ENCODE assay signal across 10 cellular contexts in genomic region chr11:86459682-86460460, GRCh38.
DNase-seq lines count a peak whose midpoint lies in the region; ATAC-seq and FAIRE-seq lines count a peak whose summit lies in the region.
"Had no signal": no experiment of that assay in that cellular context is flagged by ENCODE, and none has a peak within 500 bp of the region (broad histone marks: within the 10 kb centered on the region; RNA-seq: fewer than 3 reads in every experiment).

No MANE protein-coding gene starts in this region.

- ATAC-seq in HG02642 (IDR thresholded peaks at IDR 0.05; ENCODE audit: poor library complexity, unreplicated experiment) (no peak), GM18868 (IDR thresholded peaks at IDR 0.05; ENCODE audit: unreplicated experiment) (no peak), GM18909 (IDR thresholded peaks at IDR 0.05; ENCODE audit: poor library complexity, unreplicated experiment) (no peak)
- ATAC-seq: GM12878 had no signal

- FAIRE-seq in RCC 7860 (lab: Jason Lieb, UNC) = peak; percentile 83
- FAIRE-seq: GM12878 had no signal

- DNase-seq in EH (ENCODE audit: low read depth) (peak; percentile 93), RCC 7860 (ENCODE audit: low spot score) (peak; percentile 86), fibroblast of peridontal ligament (ENCODE audit: extremely low read depth) (peak; percentile 87), posterior vena cava (ENCODE audit: low spot score) (peak; percentile 85)
- DNase-seq in activated CD8-positive, alpha-beta memory T cell treated with anti-CD3 and anti-CD28 coated beads for 24 hours = no peak
- DNase-seq: NCI-H1436 had no signal

- intact Hi-C loops in posterior vena cava (cut with DNase I) = loop anchor here (5.0 to 10.0 kb wide), 4 partner anchors 147 to 455 kb away; no protein-coding TSS in a partner anchor
